In genomic region chr5:111530298-111530740, GRCh38 we compare ENCODE assay signal across 8 cellular contexts. TPM values are rescaled to one million over a fixed set of nuclear protein-coding genes. Genes with fewer than 3 reads are reported as not detected.
DNase-seq lines count a peak whose midpoint lies in the region; ATAC-seq and TF ChIP-seq lines count a peak whose summit lies in the region.

No MANE protein-coding gene starts in this region.

- no peaks in the 10 kb centered on the region for H3F3A ChIP-seq in MM.1S (ENCODE audit: insufficient read depth, low read length)

- H2AFZ ChIP-seq in MM.1S (ENCODE audit: low read length) = no peak overlapping the region

- peak; percentile 74 for DNase-seq in RWPE2 (ENCODE audit: low spot score)
- DNase-seq in activated T-helper 9 cell treated with anti-CD3 and anti-CD28 coated beads, Interleukin-2, amount 50 U/mL, for 16 hours (ENCODE audit: low read depth) = peak; percentile 65
- peak; percentile 81 for DNase-seq in right atrium auricular region (ENCODE audit: low spot score)
- DNase-seq in stimulated activated CD4-positive, alpha-beta T cell treated with anti-CD3 and anti-CD28 coated beads, Interleukin-1b, Interleukin-23, amount 100 ng/mL, for 24 hours (ENCODE audit: low read depth in 4 of 4, low spot score in 1 of 4) = peak; percentile 39 to 62 (median 47)
- DNase-seq in RKO (ENCODE audit: low spot score) = no peak
- DNase-seq in MM.1S = no peak

- H3K4me1 ChIP-seq in RWPE2 (ENCODE audit: insufficient read depth, poor library complexity, severe bottlenecking) (peaks cover 14% of the 10 kb centered on the region), right atrium auricular region (no peaks in the 10 kb centered on the region), MM.1S (ENCODE audit: low read length) (no peaks in the 10 kb centered on the region)

- H3K4me3 ChIP-seq in RWPE2 (ENCODE audit: severe bottlenecking) (no peak overlapping the region), right atrium auricular region (no peak overlapping the region), MM.1S (ENCODE audit: low read length) (no peak overlapping the region)

- no peak overlapping the region for H3K9ac ChIP-seq in MM.1S (ENCODE audit: low read length)

- H3K27me3 ChIP-seq in RWPE2 (ENCODE audit: insufficient read depth, poor library complexity, severe bottlenecking) = no peaks in the 10 kb centered on the region
- no peaks in the 10 kb centered on the region for H3K27me3 ChIP-seq in right atrium auricular region
- no peaks in the 10 kb centered on the region for H3K27me3 ChIP-seq in MM.1S (replicated peaks; ENCODE audit: insufficient read depth, low read length)

- ATAC-seq in GM18517 (IDR thresholded peaks at IDR 0.05; ENCODE audit: unreplicated experiment) = peak; percentile 82
- ATAC-seq in HG02973 (IDR thresholded peaks at IDR 0.05; ENCODE audit: unreplicated experiment) = peak; percentile 91
- ATAC-seq in RWPE2 (ENCODE audit: low read depth) = peak; percentile 96

- no peaks in the 10 kb centered on the region for H3K9me3 ChIP-seq in RWPE2 (ENCODE audit: severe bottlenecking)
- H3K9me3 ChIP-seq in right atrium auricular region = peaks cover 0 to 9% of the 10 kb centered on the region in 2 donors
- no peaks in the 10 kb centered on the region for H3K9me3 ChIP-seq in MM.1S (replicated peaks; ENCODE audit: insufficient read depth, low read length)

- no peaks in the 10 kb centered on the region for H3K9me2 ChIP-seq in MM.1S (replicated peaks; ENCODE audit: insufficient read depth, low read length)

- H3K36me3 ChIP-seq in RWPE2 (ENCODE audit: low read depth) (no peaks in the 10 kb centered on the region), right atrium auricular region (no peaks in the 10 kb centered on the region), MM.1S (replicated peaks; ENCODE audit: insufficient read depth, low read length) (no peaks in the 10 kb centered on the region)

- TF ChIP-seq CTCF in RWPE2 (IDR thresholded peaks at IDR 0.05; ENCODE audit: poor library complexity, severe bottlenecking) (no peak), right atrium auricular region (IDR thresholded peaks at IDR 0.05) (no peak), MM.1S (IDR thresholded peaks at IDR 0.05; ENCODE audit: low read length) (no peak)

- H3K27ac ChIP-seq in RWPE2 (ENCODE audit: poor library complexity, severe bottlenecking) (peak overlapping the region; percentile 59), right atrium auricular region (peak overlapping the region in 1 of 2 donors; percentile 7), MM.1S (ENCODE audit: low read length) (no peak overlapping the region)

- H4K20me1 ChIP-seq in MM.1S (ENCODE audit: insufficient read depth, low read length) = no peaks in the 10 kb centered on the region

- H3K4me2 ChIP-seq in MM.1S (ENCODE audit: low read depth, low read length) = no peak overlapping the region

- no peaks in the 10 kb centered on the region for H3K79me2 ChIP-seq in MM.1S (ENCODE audit: low read length)

RNA-seq across cellular contexts. Expression of gene STARD4, which starts 18.0 kb away (rescaled TPM):
- 10 to 100 TPM; 11.8 to 16.4 TPM for total RNA-seq in right atrium auricular region

Comparison
In these comparisons a context has a peak if more than half of its experiments do, and no peak if none do; other contexts are left out.
1. DNase-seq: peak in RWPE2 (single experiment), activated T-helper 9 cell treated with anti-CD3 and anti-CD28 coated beads, Interleukin-2, amount 50 U/mL, for 16 hours (single experiment), right atrium auricular region (single experiment) and stimulated activated CD4-positive, alpha-beta T cell treated with anti-CD3 and anti-CD28 coated beads, Interleukin-1b, Interleukin-23, amount 100 ng/mL, for 24 hours (4 of 4); none in RKO (single experiment) and MM.1S (single experiment).
2. Peak in every context shown above with its lines, with median percentiles within 50 percentile points of each other: ATAC-seq.